Comparison of ENCODE assay signal across 8 cellular contexts in genomic region chr19:38049105-38049649, GRCh38.
DNase-seq lines count a peak whose midpoint lies in the region; ATAC-seq and TF ChIP-seq lines count a peak whose summit lies in the region.

No MANE protein-coding gene starts in this region.

- no peaks in the 10 kb centered on the region for H3K27me3 ChIP-seq in Loucy (ENCODE audit: insufficient read depth, low read length, poor library complexity, severe bottlenecking)

- DNase-seq in ELR (ENCODE audit: low read depth) (peak; percentile 87), activated T-cell treated with anti-CD3 and anti-CD28 coated beads for 24 hours (ENCODE audit: low read depth) (peak; percentile 48), mucosa of gallbladder (ENCODE audit: low spot score) (no peak), COLO668 (lab: John Stamatoyannopoulos, UW; ENCODE audit: unreplicated experiment) (no peak), HEK293T (ENCODE audit: extremely low spot score) (no peak)
- DNase-seq in naive thymus-derived CD8-positive, alpha-beta T cell: peak in 9 of 10 donors; percentile 12 to 82 (median 57)

- peak overlapping the region; percentile 56 for H3K4me2 ChIP-seq in Loucy (ENCODE audit: low read depth, low read length, poor library complexity, severe bottlenecking)

- peaks cover 0 to 5% (median 0%) of the 10 kb centered on the region in 3 donors for H3K36me3 Mint-ChIP-seq in naive thymus-derived CD8-positive, alpha-beta T cell

- peak overlapping the region; percentile 28 for H3K4me3 ChIP-seq in Loucy (ENCODE audit: low read length, poor library complexity, severe bottlenecking)

- H3K79me2 ChIP-seq in Loucy (ENCODE audit: insufficient read depth, low read length): peaks cover 5% of the 10 kb centered on the region; the same call in 1 of the 2 replicates

- peak overlapping the region; percentile 56 for H3K9ac ChIP-seq in Loucy (ENCODE audit: low read depth, low read length, poor library complexity, severe bottlenecking)

- H3K27me3 Mint-ChIP-seq in naive thymus-derived CD8-positive, alpha-beta T cell: no peaks in the 10 kb centered on the region

- H3F3A ChIP-seq in Loucy (ENCODE audit: low read depth): no peaks in the 10 kb centered on the region

- H3K9me2 ChIP-seq in Loucy (replicated peaks; ENCODE audit: low read depth, low read length): no peaks in the 10 kb centered on the region

- H3K9me3 Mint-ChIP-seq in naive thymus-derived CD8-positive, alpha-beta T cell: no peaks in the 10 kb centered on the region

- peak overlapping the region; percentile 91 to 99 (median 98) for H3K27ac Mint-ChIP-seq in naive thymus-derived CD8-positive, alpha-beta T cell

- POLR2A ChIA-PET in naive thymus-derived CD8-positive, alpha-beta T cell (lab: Charles Lee): interaction anchor here (0.6 to 2.2 kb wide), 8 partner anchors 10 to 270 kb away, joined by 3 to 30 read pairs (median 4); partner anchors contain the start of genes SIPA1L3 and WDR87
- POLR2A ChIA-PET in HEK293T (lab: Yijun Ruan, JAX): interaction anchor here (1.5 kb wide), 1 partner anchor 45 kb away, joined by 3 read pairs; no protein-coding TSS in a partner anchor

- no peaks in the 10 kb centered on the region for H3K36me3 ChIP-seq in Loucy (ENCODE audit: insufficient read depth, low read length)

- TF ChIP-seq CTCF in Loucy (conservative IDR thresholded peaks at IDR 0.05; ENCODE audit: low read length): no peak

- H3K4me3 Mint-ChIP-seq in naive thymus-derived CD8-positive, alpha-beta T cell: peak overlapping the region; percentile 78 to 88 (median 85)

- peak overlapping the region; percentile 2; the same call in 1 of the 2 replicates for H2AFZ ChIP-seq in Loucy (ENCODE audit: low read length)

- CTCF ChIA-PET in HEK293T (lab: Yijun Ruan, JAX): no interaction called here

- H4K20me1 ChIP-seq in Loucy (ENCODE audit: insufficient read depth, low read length, poor library complexity, severe bottlenecking): no peaks in the 10 kb centered on the region

- H3K4me1 ChIP-seq in Loucy (ENCODE audit: insufficient read depth, low read length, poor library complexity, severe bottlenecking): peaks cover 42% of the 10 kb centered on the region

- no peaks in the 10 kb centered on the region for H3K9me3 ChIP-seq in Loucy (ENCODE audit: insufficient read depth, low read depth, low read length)

- ATAC-seq in GM21528 (IDR thresholded peaks at IDR 0.05; ENCODE audit: low FRiP score, unreplicated experiment): peak; percentile 44
- peak; percentile 88 to 89 for ATAC-seq in naive thymus-derived CD8-positive, alpha-beta T cell

- H3K4me1 Mint-ChIP-seq in naive thymus-derived CD8-positive, alpha-beta T cell: peaks cover 22 to 55% (median 50%) of the 10 kb centered on the region in 4 donors

TF ChIP-seq in HEK293T, 16 proteins besides CTCF, POLR2A, EP300 and RAD21:
- TF ChIP-seq SUZ12 (IDR thresholded peaks at IDR 0.05) (no peak), TARDBP (IDR thresholded peaks at IDR 0.05) (no peak), L3MBTL2 (conservative IDR thresholded peaks at IDR 0.05) (no peak), ARNT (IDR thresholded peaks at IDR 0.05) (no peak), CTBP1 (IDR thresholded peaks at IDR 0.05; ENCODE audit: borderline replicate concordance) (no peak), ZNF384 (IDR thresholded peaks at IDR 0.05) (no peak), NFRKB (IDR thresholded peaks at IDR 0.05) (no peak), LEF1 (IDR thresholded peaks at IDR 0.05; ENCODE audit: borderline replicate concordance) (no peak), SP1 (IDR thresholded peaks at IDR 0.05) (no peak), FOXM1 (IDR thresholded peaks at IDR 0.05; ENCODE audit: borderline replicate concordance) (no peak)

Comparison
In these comparisons a context has a peak if more than half of its experiments do, and no peak if none do; other contexts are left out.
1. DNase-seq: peak in ELR (single experiment), activated T-cell treated with anti-CD3 and anti-CD28 coated beads for 24 hours (single experiment) and naive thymus-derived CD8-positive, alpha-beta T cell (9 of 10); none in mucosa of gallbladder (single experiment), COLO668 (single experiment) and HEK293T (single experiment).